Comparison of ENCODE assay signal across 22 cellular contexts in genomic region chr9:85061969-85062368, GRCh38.
"Had no signal": no experiment of that assay in that cellular context is flagged by ENCODE, and none has a peak within 500 bp of the region (broad histone marks: within the 10 kb centered on the region; RNA-seq: fewer than 3 reads in every experiment).

No MANE protein-coding gene starts in this region.

- ATAC-seq: gastrocnemius medialis; left ventricle myocardium superior; natural killer cell treated with Interleukin-12 subunit alpha and Interleukin-12 subunit beta and Interleukin-15 and Interleukin-18, amount 100 ng/mL, for 72 hours; sciatic nerve had no signal

- H3K9ac ChIP-seq: neural progenitor cell had no signal

- H3K27me3 ChIP-seq: dorsolateral prefrontal cortex, gastrocnemius medialis, neural progenitor cell, right atrium auricular region, stomach, tibial artery had no signal

- H3K4me2 ChIP-seq: neural progenitor cell, smooth muscle cell had no signal

- H3K4me1 ChIP-seq: gastrocnemius medialis, neural progenitor cell, prostate gland, right atrium auricular region, stomach, tibial artery had no signal

- H3K4me3 ChIP-seq: dorsolateral prefrontal cortex, gastrocnemius medialis, lung, neural progenitor cell, prostate gland, right atrium auricular region, smooth muscle cell, stomach, tibial artery had no signal

- FAIRE-seq: colon, keratinocyte had no signal

- H2AFZ ChIP-seq: neural progenitor cell had no signal

- DNase-seq: dorsolateral prefrontal cortex; effector CD4-positive, alpha-beta T cell; gastrocnemius medialis; head of caudate nucleus; left ventricle myocardium superior; nucleus accumbens; stimulated activated CD4-positive, alpha-beta T cell treated with anti-CD3 and anti-CD28 coated beads, Interleukin-12 subunit alpha, Interleukin-12 subunit beta, amount 100 ng/mL, for 4 hours; stimulated activated CD4-positive, alpha-beta T cell treated with anti-CD3 and anti-CD28 coated beads, Interleukin-1b, Interleukin-23, amount 100 ng/mL, for 48 hours; stimulated activated CD4-positive, alpha-beta T cell treated with anti-CD3 and anti-CD28 coated beads, Interleukin-4, amount 100 ng/mL, for 1 hour; stimulated activated CD8-positive, alpha-beta memory T cell treated with anti-CD3 and anti-CD28 coated beads, Interleukin-4, amount 100 ng/mL, for 48 hours; stimulated activated naive CD4-positive, alpha-beta T cell treated with Interleukin-2 at 50 U/mL for 16 hours; stomach; tibial artery had no signal

- H3K9me3 ChIP-seq: gastrocnemius medialis, prostate gland, right atrium auricular region, tibial artery had no signal

- H3K27ac ChIP-seq: dorsolateral prefrontal cortex, gastrocnemius medialis, neural progenitor cell, prostate gland, right atrium auricular region, stomach, tibial artery had no signal

- H3K36me3 ChIP-seq: gastrocnemius medialis, neural progenitor cell, prostate gland, right atrium auricular region, stomach, tibial artery had no signal
